8 cellular contexts compared by ENCODE assay signal in the genomic region with DNA sequence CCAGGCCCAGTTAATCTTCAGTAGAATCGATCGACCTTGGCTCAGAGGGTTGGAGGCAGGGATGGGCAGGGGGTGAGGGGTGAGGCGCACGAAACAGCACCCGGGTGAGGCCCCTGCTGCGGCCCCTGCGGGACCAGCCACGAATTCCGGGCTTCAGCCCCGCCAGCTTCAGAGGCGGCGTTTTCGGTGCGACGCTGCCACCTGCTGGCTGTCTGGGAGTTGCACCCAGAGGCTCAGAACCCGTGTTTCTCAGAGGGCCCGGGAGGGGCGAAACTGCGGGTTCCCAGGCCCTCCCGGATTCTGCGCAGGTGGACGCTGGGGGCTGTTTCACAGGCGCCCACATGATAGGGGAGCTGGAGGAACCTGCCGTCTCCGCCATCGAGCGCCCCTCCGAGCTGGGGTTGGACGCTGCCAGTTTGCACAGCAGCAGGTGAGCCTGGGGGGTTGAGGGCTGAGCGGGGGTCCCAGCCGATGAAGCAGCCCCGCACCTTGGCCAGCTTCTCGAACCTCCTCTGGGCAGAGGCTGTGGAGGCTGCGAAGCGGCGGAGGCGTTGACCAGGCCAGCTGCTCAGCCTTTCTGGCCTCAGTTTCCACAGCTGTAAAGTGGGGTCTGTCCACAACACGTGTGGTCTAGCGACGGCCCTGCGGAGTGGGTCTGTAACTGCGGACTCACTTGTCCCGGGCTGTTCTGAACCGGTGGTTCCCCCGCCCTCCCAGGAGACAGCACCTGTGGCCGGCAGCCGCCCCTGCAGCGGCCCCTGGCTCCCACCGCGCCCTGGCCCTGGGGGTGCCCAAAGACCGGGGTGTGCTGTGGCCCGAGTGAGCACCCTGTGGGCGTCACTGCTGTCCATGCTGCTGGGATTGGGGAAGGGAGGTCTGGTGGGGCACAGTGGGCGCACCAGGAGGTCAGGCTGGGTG. TPM values are rescaled to one million over a fixed set of nuclear protein-coding genes. Genes with fewer than 3 reads are reported as not detected.
DNase-seq lines count a peak whose midpoint lies in the region; ATAC-seq, FAIRE-seq and TF ChIP-seq lines count a peak whose summit lies in the region.

No MANE protein-coding gene starts in this region.

- peak; percentile 83 for FAIRE-seq in GM18507 (lab: Jason Lieb, UNC)

- peak; percentile 56 for ATAC-seq in HG02970 (IDR thresholded peaks at IDR 0.05; ENCODE audit: low FRiP score, unreplicated experiment)

- H3K36me3 ChIP-seq in WERI-Rb-1 (no peaks in the 10 kb centered on the region), breast epithelium (no peaks in the 10 kb centered on the region), kidney epithelial cell (ENCODE audit: control insufficient read depth, insufficient read depth, low read length) (no peaks in the 10 kb centered on the region)

- intact Hi-C loops in breast epithelium (cut with DNase I; ENCODE audit: low total_unique reads) = loop anchor here (5.0 kb wide), 1 partner anchor 117 kb away; no protein-coding TSS in a partner anchor

- TF ChIP-seq POLR2A in breast epithelium (IDR thresholded peaks at IDR 0.05) = no peak

- H3K27me3 ChIP-seq in WERI-Rb-1 (ENCODE audit: insufficient read depth, low read depth, severe bottlenecking) (no peaks in the 10 kb centered on the region), breast epithelium (peaks cover 25 to 73% of the 10 kb centered on the region in 2 donors), kidney epithelial cell (ENCODE audit: control insufficient read depth, insufficient read depth, low read length) (peaks cover 80% of the 10 kb centered on the region)

- H3K4me1 ChIP-seq in breast epithelium = peaks cover 6 to 15% of the 10 kb centered on the region in 2 donors

- DNase-seq in ACHN = peak; percentile 67
- DNase-seq in GM18507 (ENCODE audit: extremely low spot score, insufficient read length, low read depth) = peak; percentile 88
- peak; percentile 57 to 67 for DNase-seq in NCI-H2081 (lab: John Stamatoyannopoulos, UW)
- DNase-seq in WERI-Rb-1 = peak; percentile 84
- DNase-seq in breast epithelium (ENCODE audit: low spot score in 2 of 2) = peak; percentile 43 to 71
- no peak for DNase-seq in kidney epithelial cell (ENCODE audit: low read depth)
- DNase-seq in stimulated activated CD4-positive, alpha-beta T cell treated with anti-CD3 and anti-CD28 coated beads, Interleukin-4, amount 100 ng/mL, for 24 hours = peak; percentile 85

- H3K9me3 ChIP-seq in WERI-Rb-1 (ENCODE audit: severe bottlenecking) = peaks cover 11% of the 10 kb centered on the region
- peaks cover 0 to 9% of the 10 kb centered on the region in 2 donors for H3K9me3 ChIP-seq in breast epithelium

- in situ Hi-C loops in ACHN (cut with HindIII; ENCODE audit: low pct_ligation_motif_present, low pct_unique_long_range_greater_than_20kb, low sequenced_read_pairs) = no loop called here

- TF ChIP-seq CTCF in WERI-Rb-1 (IDR thresholded peaks at IDR 0.05; ENCODE audit: low read depth, low read length) (peak; percentile 92), breast epithelium (IDR thresholded peaks at IDR 0.05) (peak; percentile 89 to 94 (median 92)), kidney epithelial cell (IDR thresholded peaks at IDR 0.05; ENCODE audit: insufficient read depth, low read length, poor library complexity, severe bottlenecking) (peak; percentile 94)

- peak overlapping the region; percentile 47 for H3K27ac ChIP-seq in WERI-Rb-1
- no peak overlapping the region for H3K27ac ChIP-seq in breast epithelium

- H3K4me3 ChIP-seq in WERI-Rb-1 (ENCODE audit: low read depth, low read length) = no peak overlapping the region
- H3K4me3 ChIP-seq in breast epithelium = peak overlapping the region in 1 of 3 donors; percentile 39
- H3K4me3 ChIP-seq in kidney epithelial cell (ENCODE audit: low read depth, low read length) = no peak overlapping the region

RNA-seq across cellular contexts. Expression of a gene that starts 2.5 kb away (rescaled TPM):
- not detected for total RNA-seq in breast epithelium
- not detected in 2 replicates for total RNA-seq in kidney epithelial cell

RNA-seq across cellular contexts. Expression of a gene that starts 56.8 kb away (rescaled TPM):
- total RNA-seq in breast epithelium = 1 to 10 TPM; 2.2 to 4.9 (median 2.7) TPM
- 12.0 and 13.8 TPM in 2 replicates for total RNA-seq in kidney epithelial cell
